15 cellular contexts compared by ENCODE assay signal in genomic region chr5:4370218-4370617, GRCh38.
DNase-seq lines count a peak whose midpoint lies in the region; FAIRE-seq and TF ChIP-seq lines count a peak whose summit lies in the region.
"Had no signal": no experiment of that assay in that cellular context is flagged by ENCODE, and none has a peak within 500 bp of the region (broad histone marks: within the 10 kb centered on the region; RNA-seq: fewer than 3 reads in every experiment).

No MANE protein-coding gene starts in this region.

- no peak for FAIRE-seq in urothelium cell line (lab: Jason Lieb, UNC)
- FAIRE-seq: A549, GM12891 had no signal

- peak; percentile 96 for DNase-seq in SK-MEL-5 (ENCODE audit: low read depth, low spot score)
- peak; percentile 80 for DNase-seq in foreskin melanocyte
- peak; percentile 26 for DNase-seq in midbrain (lab: John Stamatoyannopoulos, UW)
- peak; percentile 24 for DNase-seq in urothelium cell line (ENCODE audit: low spot score)
- DNase-seq in activated CD4-positive, alpha-beta T cell treated with anti-CD3 and anti-CD28 coated beads, Interleukin-2, amount 50 U/mL, for 4 hours = no peak
- no peak for DNase-seq in SK-N-SH
- DNase-seq in NCI-H446 (lab: John Stamatoyannopoulos, UW) = no peak
- DNase-seq in NCI-H1694 treated with DMSO at 0.1 percent for 48 hours (lab: John Stamatoyannopoulos, UW) = no peak
- DNase-seq: Calu3; CD4-positive, CD25-positive, alpha-beta regulatory T cell; DMS79; H7 had no signal

- no peaks in the 10 kb centered on the region for H4K20me1 ChIP-seq in SK-N-SH (ENCODE audit: insufficient read depth)

- H3K4me1 ChIP-seq in SK-N-SH (ENCODE audit: control insufficient read depth in 1 of 2, insufficient read depth in 2 of 2, low read depth in 1 of 2, low read length in 1 of 2) = no peaks in the 10 kb centered on the region
- H3K4me1 ChIP-seq: A549 had no signal

- H3K4me3 ChIP-seq in SK-N-SH (ENCODE audit: low read depth in 2 of 2, low read length in 1 of 2) = no peak overlapping the region
- H3K4me3 ChIP-seq: A549, GM23338 had no signal

- no peak overlapping the region for H2AFZ ChIP-seq in SK-N-SH (ENCODE audit: low read depth)
- H2AFZ ChIP-seq: GM23338 had no signal

- no peak overlapping the region for H3K9ac ChIP-seq in SK-N-SH

- no peak overlapping the region for H3K27ac ChIP-seq in SK-N-SH (ENCODE audit: low read depth in 2 of 2, low read length in 1 of 2)
- H3K27ac ChIP-seq: A549 had no signal

- H3K9me2 ChIP-seq in SK-N-SH = no peaks in the 10 kb centered on the region

- TF ChIP-seq EP300 in SK-N-SH (IDR thresholded peaks at IDR 0.05; ENCODE audit: borderline replicate concordance in 1 of 2, low read depth in 1 of 2, low read length in 1 of 2) = no peak

- no peaks in the 10 kb centered on the region for H3K27me3 ChIP-seq in SK-N-SH (ENCODE audit: insufficient read depth)

- in situ Hi-C loops in SK-MEL-5 (cut with HindIII; ENCODE audit: low pct_unique_long_range_greater_than_20kb, low sequenced_read_pairs) = no loop called here

- 4% methylated on average over 6 of the region's 6 CpGs for WGBS in SK-N-SH (ENCODE audit: low lambda C conversion rate)

- CTCF ChIA-PET in SK-N-SH (lab: Yijun Ruan, JAX) = no interaction called here

- POLR2A ChIA-PET in SK-N-SH (lab: Yijun Ruan, JAX) = no interaction called here

- no peaks in the 10 kb centered on the region for H3K79me2 ChIP-seq in SK-N-SH (ENCODE audit: insufficient read depth)

- no peak for TF ChIP-seq RAD21 in SK-N-SH (IDR thresholded peaks at IDR 0.05; ENCODE audit: low read length)

- H3K9me3 ChIP-seq in SK-N-SH = no peaks in the 10 kb centered on the region
- H3K9me3 ChIP-seq: A549 had no signal

- TF ChIP-seq CTCF in SK-N-SH (IDR thresholded peaks at IDR 0.05) = no peak

- H3K4me2 ChIP-seq in SK-N-SH = no peak overlapping the region
- H3K4me2 ChIP-seq: A549, GM23338 had no signal

- H3K36me3 ChIP-seq in SK-N-SH (replicated peaks in 1 of 2; ENCODE audit: control insufficient read depth in 1 of 2, insufficient read depth in 2 of 2, low read length in 1 of 2) = no peaks in the 10 kb centered on the region

- no peaks in the 10 kb centered on the region for H3F3A ChIP-seq in SK-N-SH (replicated peaks; ENCODE audit: insufficient read depth)

TF ChIP-seq in SK-N-SH, 30 proteins besides CTCF, POLR2A, EP300 and RAD21:
- TF ChIP-seq RFX5 (IDR thresholded peaks at IDR 0.05; ENCODE audit: low read length) (no peak), SMC3 (IDR thresholded peaks at IDR 0.05; ENCODE audit: low read depth, low read length) (no peak), ZBTB33 (IDR thresholded peaks at IDR 0.05; ENCODE audit: borderline replicate concordance, low read depth) (no peak), GABPA (IDR thresholded peaks at IDR 0.05; ENCODE audit: low read depth) (no peak), MEF2A (IDR thresholded peaks at IDR 0.05; ENCODE audit: borderline replicate concordance, low read depth) (no peak), TCF12 (IDR thresholded peaks at IDR 0.05) (no peak)

Comparison
In these comparisons a context has a peak if more than half of its experiments do, and no peak if none do; other contexts are left out.
1. DNase-seq: peak in SK-MEL-5 (single experiment), foreskin melanocyte (single experiment), midbrain (single experiment) and urothelium cell line (single experiment); none in activated CD4-positive, alpha-beta T cell treated with anti-CD3 and anti-CD28 coated beads, Interleukin-2, amount 50 U/mL, for 4 hours (0 of 2), SK-N-SH (single experiment), NCI-H446 (0 of 2) and NCI-H1694 treated with DMSO at 0.1 percent for 48 hours (single experiment).